In the genomic region with DNA sequence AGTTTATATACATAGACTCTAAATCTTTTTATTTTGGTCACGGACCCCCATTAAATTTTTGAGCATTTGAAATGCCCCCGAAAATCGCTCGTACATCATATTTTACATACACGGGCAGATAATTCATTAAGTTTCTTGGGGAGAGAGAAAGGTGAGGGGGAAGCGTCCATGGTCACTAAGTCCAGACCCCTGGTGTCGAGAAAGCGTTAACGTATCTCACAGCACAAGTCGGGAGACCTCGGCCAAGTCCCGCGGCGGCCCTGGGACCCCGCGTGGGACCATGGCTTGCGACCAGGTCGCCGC, we compare ENCODE assay signal across 7 cellular contexts. TPM values are rescaled to one million over a fixed set of nuclear protein-coding genes. Genes with fewer than 3 reads are reported as not detected.
DNase-seq lines count a peak whose midpoint lies in the region; ATAC-seq and TF ChIP-seq lines count a peak whose summit lies in the region.

No MANE protein-coding gene starts in this region.

- no peak for DNase-seq in GM23248
- no peak for DNase-seq in T-cell
- no peak for DNase-seq in foreskin fibroblast
- DNase-seq in stimulated activated naive CD4-positive, alpha-beta T cell (lab: John Stamatoyannopoulos, UW): no peak

- no peaks in the 10 kb centered on the region for H3K27me3 ChIP-seq in GM23248 (replicated peaks; ENCODE audit: insufficient read depth)

- in situ Hi-C loops in GM23248 (cut with MboI): no loop called here

- H3K9ac ChIP-seq in GM23248: peak overlapping the region; percentile 90

- peaks cover 52% of the 10 kb centered on the region for H3K79me2 ChIP-seq in GM23248 (ENCODE audit: insufficient read depth)

- H3K4me2 ChIP-seq in GM23248 (ENCODE audit: unreplicated experiment): peak overlapping the region; percentile 83

- H3F3A ChIP-seq in GM23248 (ENCODE audit: insufficient read depth): peaks cover 27% of the 10 kb centered on the region

- H3K27ac Mint-ChIP-seq in T-cell: peak overlapping the region; percentile 92

- TF ChIP-seq CTCF in foreskin fibroblast (IDR thresholded peaks at IDR 0.05; ENCODE audit: low read depth, low read length): no peak

- H3K4me1 ChIP-seq in GM23248 (ENCODE audit: insufficient read depth): peaks cover 31% of the 10 kb centered on the region

- H3K4me3 ChIP-seq in GM23248: peak overlapping the region; percentile 97
- H3K4me3 ChIP-seq in foreskin fibroblast (ENCODE audit: low read depth in 1 of 2, low read length in 2 of 2): peak overlapping the region; percentile 88 to 96
- peak overlapping the region; percentile 81 to 100 (median 92) for H3K4me3 ChIP-seq in skin epidermis

- H3K36me3 ChIP-seq in GM23248 (ENCODE audit: low read depth): no peaks in the 10 kb centered on the region

- POLR2A ChIA-PET in T-cell (lab: Charles Lee): interaction anchor here (0.7 to 1.6 kb wide), 3 partner anchors 15 to 156 kb away, joined by 3 to 6 read pairs (median 5); no protein-coding TSS in a partner anchor

- WGBS in GM23248 (ENCODE audit: low coverage in 1 of 2, low lambda C conversion rate in 2 of 2, missing lambda C conversion rate in 2 of 2), 2 experiments: 1 to 2% methylated on average over 11 to 19 of the region's 19 CpGs

- peak overlapping the region; percentile 61 for H2AFZ ChIP-seq in GM23248

- H3K27ac ChIP-seq in GM23248 (peak overlapping the region; percentile 83), skin epidermis (peak overlapping the region; percentile 96 to 100 (median 99))

- H3K9me3 ChIP-seq in GM23248 (ENCODE audit: low read depth): no peaks in the 10 kb centered on the region

- no peaks in the 10 kb centered on the region for H3K9me2 ChIP-seq in GM23248 (ENCODE audit: insufficient read depth)

- peak overlapping the region; percentile 76 to 95 (median 90) for H3K4me3 Mint-ChIP-seq in T-cell

- peaks cover 3% of the 10 kb centered on the region; the same call in 1 of the 2 replicates for H4K20me1 ChIP-seq in GM23248 (ENCODE audit: insufficient read depth)

- H3K27me3 Mint-ChIP-seq in T-cell: no peaks in the 10 kb centered on the region

- peaks cover 42 to 55% (median 50%) of the 10 kb centered on the region in 3 donors for H3K4me1 Mint-ChIP-seq in T-cell

- ATAC-seq in T-cell (replicated peaks in 1 of 4) (no peak), HG03571 (IDR thresholded peaks at IDR 0.05; ENCODE audit: unreplicated experiment) (no peak), GM21367 (IDR thresholded peaks at IDR 0.05; ENCODE audit: unreplicated experiment) (no peak)

- no peaks in the 10 kb centered on the region for H3K36me3 Mint-ChIP-seq in T-cell

- H3K9me3 Mint-ChIP-seq in T-cell: no peaks in the 10 kb centered on the region

- CTCF ChIA-PET in T-cell (lab: Charles Lee): interaction anchor here (0.7 to 1.3 kb wide), 4 partner anchors 15 to 436 kb away, joined by 3 to 4 read pairs (median 3); a partner anchor contains a TSS

RNA-seq across cellular contexts. Expression of a gene that starts 0.8 kb away (rescaled TPM):
- 26.5 and 62.6 TPM in 2 replicates for total RNA-seq in GM23248 (2014; rRNA removed; shearing (Covaris generic))
- polyA plus RNA-seq in GM23248 (2016; fragmentation: Nextera tagmentation; extraction: Ambion mirVana): 14.7 and 14.9 TPM in 2 replicates
- total RNA-seq in T-cell: 100 to 1,000 TPM; 107 to 116 (median 109) TPM

RNA-seq across cellular contexts. Expression of a gene that starts 47.3 kb away (rescaled TPM):
- 30.6 and 39.2 TPM in 2 replicates for total RNA-seq in GM23248 (2014; rRNA removed; shearing (Covaris generic))
- polyA plus RNA-seq in GM23248 (2016; fragmentation: Nextera tagmentation; extraction: Ambion mirVana): 35.8 and 36.8 TPM in 2 replicates
- total RNA-seq in T-cell: 10 to 100 TPM in 3 of 5 donors, 1 to 10 TPM in 2; 9.1 to 11.8 (median 10.8) TPM
